Comparison of ENCODE assay signal across 17 cellular contexts in the genomic region with DNA sequence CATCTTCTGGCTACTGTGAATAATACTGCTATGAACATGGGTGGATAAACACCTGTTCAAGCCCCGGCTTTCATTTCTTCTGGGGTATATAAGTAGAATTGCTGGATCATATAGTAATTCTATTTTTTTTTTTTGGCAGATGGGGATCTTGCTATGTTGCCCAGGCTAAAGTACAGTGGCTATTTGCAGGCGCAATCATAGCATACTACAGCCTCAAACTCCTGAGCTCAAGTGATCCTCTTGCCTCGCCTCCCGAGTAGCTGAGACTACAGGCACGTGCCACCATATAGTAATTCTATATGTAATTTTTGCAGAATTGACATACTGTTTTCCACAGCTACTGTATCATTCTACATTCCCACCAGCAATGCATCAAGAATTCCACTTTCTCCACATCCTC. TPM values are rescaled to one million over a fixed set of nuclear protein-coding genes. Genes with fewer than 3 reads are reported as not detected.
DNase-seq lines count a peak whose midpoint lies in the region; ATAC-seq and TF ChIP-seq lines count a peak whose summit lies in the region.
"Had no signal": no experiment of that assay in that cellular context is flagged by ENCODE, and none has a peak within 500 bp of the region (broad histone marks: within the 10 kb centered on the region; RNA-seq: fewer than 3 reads in every experiment).

No MANE protein-coding gene starts in this region.

- peaks cover 97% of the 10 kb centered on the region for H3K36me3 Mint-ChIP-seq in activated T-cell treated with anti-CD3 and anti-CD28 coated beads, Interleukin-2, amount 50 U/mL, for 24 hours (ENCODE audit: low read depth)
- peaks cover 61% of the 10 kb centered on the region for H3K36me3 Mint-ChIP-seq in activated T-cell treated with anti-CD3 and anti-CD28 coated beads, Interleukin-2, amount 50 U/mL, for 4 hours (ENCODE audit: insufficient read depth)
- H3K36me3 Mint-ChIP-seq in Caco-2 (ENCODE audit: insufficient read depth, unreplicated experiment) (peaks cover 96% of the 10 kb centered on the region), WTC11 (peaks cover 71% of the 10 kb centered on the region)
- peaks cover 100% of the 10 kb centered on the region for H3K36me3 Mint-ChIP-seq in stimulated activated effector memory CD8-positive, alpha-beta T cell treated with anti-CD3 and anti-CD28 coated beads, Interleukin-12 subunit alpha, Interleukin-12 subunit beta, amount 100 ng/mL, for 72 hours
- peaks cover 73% of the 10 kb centered on the region for H3K36me3 Mint-ChIP-seq in activated CD4-positive, alpha-beta T cell treated with anti-CD3 and anti-CD28 coated beads for 36 hours (ENCODE audit: low read depth)

- H3K4me1 Mint-ChIP-seq in activated T-cell treated with anti-CD3 and anti-CD28 coated beads, Interleukin-2, amount 50 U/mL, for 24 hours (ENCODE audit: low read depth), result peaks cover 54% of the 10 kb centered on the region
- peaks cover 26% of the 10 kb centered on the region for H3K4me1 Mint-ChIP-seq in activated T-cell treated with anti-CD3 and anti-CD28 coated beads, Interleukin-2, amount 50 U/mL, for 4 hours (ENCODE audit: low read depth)
- H3K4me1 Mint-ChIP-seq in Caco-2 (ENCODE audit: low read depth, unreplicated experiment) (peaks cover 18% of the 10 kb centered on the region), WTC11 (no peaks in the 10 kb centered on the region)
- H3K4me1 Mint-ChIP-seq in stimulated activated effector memory CD8-positive, alpha-beta T cell treated with anti-CD3 and anti-CD28 coated beads, Interleukin-12 subunit alpha, Interleukin-12 subunit beta, amount 100 ng/mL, for 72 hours, result peaks cover 31% of the 10 kb centered on the region
- peaks cover 48% of the 10 kb centered on the region for H3K4me1 Mint-ChIP-seq in activated CD4-positive, alpha-beta T cell treated with anti-CD3 and anti-CD28 coated beads for 36 hours
- H3K4me1 Mint-ChIP-seq: B cell had no signal

- no peak for DNase-seq in activated T-cell treated with anti-CD3 and anti-CD28 coated beads, Interleukin-2, amount 50 U/mL, for 24 hours
- DNase-seq in activated T-cell treated with anti-CD3 and anti-CD28 coated beads, Interleukin-2, amount 50 U/mL, for 4 hours, result no peak
- DNase-seq in Caco-2, result no peak
- no peak for DNase-seq in WTC11 (ENCODE audit: low spot score)
- DNase-seq in stimulated activated effector memory CD8-positive, alpha-beta T cell treated with anti-CD3 and anti-CD28 coated beads, Interleukin-12 subunit alpha, Interleukin-12 subunit beta, amount 100 ng/mL, for 72 hours (ENCODE audit: low spot score in 2 of 2), result no peak
- no peak for DNase-seq in hypothalamus (lab: John Stamatoyannopoulos, UW)
- DNase-seq in activated CD4-positive, alpha-beta T cell treated with anti-CD3 and anti-CD28 coated beads for 36 hours, result no peak
- DNase-seq: Calu3; CD4-positive, alpha-beta T cell; CD8-positive, alpha-beta memory T cell; DMS53; DMS79 treated with DMSO at 0.1 percent for 48 hours; GF-D8; H7; HCEC 1CT had no signal

- CTCF ChIA-PET in Caco-2 (lab: Charles Lee) (no interaction called here), WTC11 (lab: Charles Lee) (no interaction called here)
- CTCF ChIA-PET in activated CD4-positive, alpha-beta T cell treated with anti-CD3 and anti-CD28 coated beads for 36 hours (lab: Charles Lee), result interaction anchor here (0.7 to 2.0 kb wide), 4 partner anchors 18 to 466 kb away, joined by 3 to 7 read pairs (median 3); no protein-coding TSS in a partner anchor

- POLR2A ChIA-PET in Caco-2 (lab: Charles Lee), result no interaction called here
- POLR2A ChIA-PET in WTC11 (lab: Charles Lee), result no interaction called here
- POLR2A ChIA-PET in activated CD4-positive, alpha-beta T cell treated with anti-CD3 and anti-CD28 coated beads for 36 hours (lab: Charles Lee), result no interaction called here

- intact Hi-C loops in Caco-2 (cut with micrococcal nuclease; ENCODE audit: unreplicated experiment), result no loop called here
- intact Hi-C loops in activated CD4-positive, alpha-beta T cell treated with anti-CD3 and anti-CD28 coated beads for 36 hours (cut with DNase I, micrococcal nuclease), result loop anchor here in 1 of 2 experiments (5.0 kb wide), 1 partner anchor 60 kb away; no protein-coding TSS in a partner anchor

- H3K36me3 ChIP-seq in Caco-2 (ENCODE audit: control insufficient read depth, insufficient read depth, low read length), result peaks cover 2% of the 10 kb centered on the region

- no peaks in the 10 kb centered on the region for H3K27me3 Mint-ChIP-seq in activated T-cell treated with anti-CD3 and anti-CD28 coated beads, Interleukin-2, amount 50 U/mL, for 24 hours
- H3K27me3 Mint-ChIP-seq in activated T-cell treated with anti-CD3 and anti-CD28 coated beads, Interleukin-2, amount 50 U/mL, for 4 hours (ENCODE audit: low read depth), result no peaks in the 10 kb centered on the region
- H3K27me3 Mint-ChIP-seq in Caco-2 (ENCODE audit: insufficient read depth, unreplicated experiment) (no peaks in the 10 kb centered on the region), WTC11 (ENCODE audit: low read depth) (no peaks in the 10 kb centered on the region)
- no peaks in the 10 kb centered on the region for H3K27me3 Mint-ChIP-seq in activated CD4-positive, alpha-beta T cell treated with anti-CD3 and anti-CD28 coated beads for 36 hours
- H3K27me3 Mint-ChIP-seq: B cell; CD4-positive, alpha-beta T cell; CD8-positive, alpha-beta memory T cell had no signal

- no peaks in the 10 kb centered on the region for H3K9me3 Mint-ChIP-seq in activated T-cell treated with anti-CD3 and anti-CD28 coated beads, Interleukin-2, amount 50 U/mL, for 24 hours
- H3K9me3 Mint-ChIP-seq in activated T-cell treated with anti-CD3 and anti-CD28 coated beads, Interleukin-2, amount 50 U/mL, for 4 hours, result no peaks in the 10 kb centered on the region
- H3K9me3 Mint-ChIP-seq in Caco-2 (ENCODE audit: unreplicated experiment), result no peaks in the 10 kb centered on the region
- H3K9me3 Mint-ChIP-seq in WTC11, result no peaks in the 10 kb centered on the region
- no peaks in the 10 kb centered on the region for H3K9me3 Mint-ChIP-seq in stimulated activated effector memory CD8-positive, alpha-beta T cell treated with anti-CD3 and anti-CD28 coated beads, Interleukin-12 subunit alpha, Interleukin-12 subunit beta, amount 100 ng/mL, for 72 hours
- H3K9me3 Mint-ChIP-seq in activated CD4-positive, alpha-beta T cell treated with anti-CD3 and anti-CD28 coated beads for 36 hours (ENCODE audit: low read depth), result no peaks in the 10 kb centered on the region
- H3K9me3 Mint-ChIP-seq: CD4-positive, alpha-beta T cell; CD8-positive, alpha-beta memory T cell had no signal

- BruUV-seq in Caco-2 (replicated peaks; lab: Mats Ljungman, UMichigan), result no TSS peak

- no peak for ATAC-seq in activated T-cell treated with anti-CD3 and anti-CD28 coated beads, Interleukin-2, amount 50 U/mL, for 4 hours
- no peak for ATAC-seq in WTC11
- no peak for ATAC-seq in stimulated activated effector memory CD8-positive, alpha-beta T cell treated with anti-CD3 and anti-CD28 coated beads, Interleukin-12 subunit alpha, Interleukin-12 subunit beta, amount 100 ng/mL, for 72 hours
- no peak for ATAC-seq in activated CD4-positive, alpha-beta T cell treated with anti-CD3 and anti-CD28 coated beads for 36 hours

- H3K27ac Mint-ChIP-seq in activated T-cell treated with anti-CD3 and anti-CD28 coated beads, Interleukin-2, amount 50 U/mL, for 24 hours, result peak overlapping the region; percentile 13
- H3K27ac Mint-ChIP-seq in Caco-2 (ENCODE audit: unreplicated experiment) (peak overlapping the region; percentile 42), WTC11 (no peak overlapping the region)
- peak overlapping the region; percentile 1 for H3K27ac Mint-ChIP-seq in stimulated activated effector memory CD8-positive, alpha-beta T cell treated with anti-CD3 and anti-CD28 coated beads, Interleukin-12 subunit alpha, Interleukin-12 subunit beta, amount 100 ng/mL, for 72 hours
- no peak overlapping the region for H3K27ac Mint-ChIP-seq in activated CD4-positive, alpha-beta T cell treated with anti-CD3 and anti-CD28 coated beads for 36 hours
- H3K27ac Mint-ChIP-seq: B cell had no signal

- no peaks in the 10 kb centered on the region for H3K9me3 ChIP-seq in Caco-2
- H3K9me3 ChIP-seq: BLaER1 had no signal

- peaks cover 11% of the 10 kb centered on the region; the same call in 1 of the 2 replicates for H3K4me1 ChIP-seq in Caco-2

- no peak for TF ChIP-seq CTCF in Caco-2 (IDR thresholded peaks at IDR 0.05; ENCODE audit: insufficient read depth in 1 of 2, low read depth in 1 of 2, low read length in 1 of 2, severe bottlenecking in 1 of 2, unreplicated experiment in 1 of 2)
- no peak for TF ChIP-seq CTCF in WTC11 (IDR thresholded peaks at IDR 0.05)

- H3K4me3 ChIP-seq in Caco-2 (ENCODE audit: low read depth, low read length), result no peak overlapping the region
- H3K4me3 ChIP-seq: BLaER1 had no signal

- no peaks in the 10 kb centered on the region for H3K27me3 ChIP-seq in Caco-2 (replicated peaks; ENCODE audit: control insufficient read depth, insufficient read depth, low read length)
- H3K27me3 ChIP-seq: BLaER1 had no signal

- no peak overlapping the region for H3K4me3 Mint-ChIP-seq in activated T-cell treated with anti-CD3 and anti-CD28 coated beads, Interleukin-2, amount 50 U/mL, for 24 hours
- no peak overlapping the region for H3K4me3 Mint-ChIP-seq in activated T-cell treated with anti-CD3 and anti-CD28 coated beads, Interleukin-2, amount 50 U/mL, for 4 hours
- H3K4me3 Mint-ChIP-seq in Caco-2 (ENCODE audit: unreplicated experiment) (no peak overlapping the region), WTC11 (no peak overlapping the region)
- no peak overlapping the region for H3K4me3 Mint-ChIP-seq in stimulated activated effector memory CD8-positive, alpha-beta T cell treated with anti-CD3 and anti-CD28 coated beads, Interleukin-12 subunit alpha, Interleukin-12 subunit beta, amount 100 ng/mL, for 72 hours
- H3K4me3 Mint-ChIP-seq in activated CD4-positive, alpha-beta T cell treated with anti-CD3 and anti-CD28 coated beads for 36 hours, result no peak overlapping the region
- H3K4me3 Mint-ChIP-seq: B cell; CD4-positive, alpha-beta T cell; CD8-positive, alpha-beta memory T cell had no signal

TF ChIP-seq in WTC11, 78 proteins besides CTCF, POLR2A, EP300 and RAD21 (continues in another document):
- TF ChIP-seq ZNF121 (CRISPR knock-in tag; IDR thresholded peaks at IDR 0.05), result peak; percentile 41; the same call in 1 of the 2 replicates

RNA-seq across cellular contexts. Expression of a gene that starts 27.8 kb away (rescaled TPM):
- 100 to 1,000 TPM; 102 to 123 (median 108) TPM for total RNA-seq in activated T-cell treated with anti-CD3 and anti-CD28 coated beads, Interleukin-2, amount 50 U/mL, for 4 hours
- total RNA-seq in Caco-2 (2022) (317 and 318 TPM in 2 replicates), WTC11 (2021) (127 to 179 TPM (median 136 TPM) in 3 replicates)
- 100 to 1,000 TPM; 117 to 147 TPM for total RNA-seq in activated CD4-positive, alpha-beta T cell treated with anti-CD3 and anti-CD28 coated beads for 36 hours

Comparison
In these comparisons a context has a peak if more than half of its experiments do, and no peak if none do; other contexts are left out.
1. H3K27ac Mint-ChIP-seq: peak in activated T-cell treated with anti-CD3 and anti-CD28 coated beads, Interleukin-2, amount 50 U/mL, for 24 hours (single experiment), Caco-2 (single experiment) and stimulated activated effector memory CD8-positive, alpha-beta T cell treated with anti-CD3 and anti-CD28 coated beads, Interleukin-12 subunit alpha, Interleukin-12 subunit beta, amount 100 ng/mL, for 72 hours (single experiment); none in WTC11 (single experiment) and activated CD4-positive, alpha-beta T cell treated with anti-CD3 and anti-CD28 coated beads for 36 hours (single experiment).